Comparison of ENCODE assay signal across 12 cellular contexts in genomic region chr14:90508536-90509254, GRCh38.
A peak's percentile ranks its signal among the peaks of the same experiment; 100 is the strongest.
DNase-seq lines count a peak whose midpoint lies in the region; TF ChIP-seq lines count a peak whose summit lies in the region.
"Had no signal": no experiment of that assay in that cellular context is flagged by ENCODE, and none has a peak within 500 bp of the region (broad histone marks: within the 10 kb centered on the region; RNA-seq: fewer than 3 reads in every experiment).

No MANE protein-coding gene starts in this region.

- no peaks in the 10 kb centered on the region for H3K9me3 Mint-ChIP-seq in endodermal cell

- no peak overlapping the region for H4K91ac ChIP-seq in neuronal stem cell (ENCODE audit: low read depth, low read length, poor library complexity)

- no CpG with 5 or more reads among the region's 21 CpGs for WGBS in neuronal stem cell (ENCODE audit: extremely low coverage in 2 of 2, insufficient read length in 2 of 2, insufficient replicate concordance in 1 of 2), 2 donors
- WGBS in endodermal cell (ENCODE audit: insufficient coverage in 1 of 2, insufficient read length in 1 of 2), 2 experiments = 92 to 95% methylated on average over 20 to 21 of the region's 21 CpGs

- no peaks in the 10 kb centered on the region for H3K36me3 Mint-ChIP-seq in endodermal cell (ENCODE audit: low read depth)

- no peak overlapping the region for H3K4me2 ChIP-seq in neuronal stem cell (ENCODE audit: insufficient read depth, low read length, poor library complexity, severe bottlenecking)

- DNase-seq in DMS53 (lab: John Stamatoyannopoulos, UW) (peak; percentile 72), LNCaP clone FGC (ENCODE audit: low read depth) (peak; percentile 64), dermis microvascular lymphatic vessel endothelial cell (ENCODE audit: low read depth in 2 of 2) (peak; percentile 21 to 53), neuronal stem cell (ENCODE audit: low spot score) (no peak), T-helper 9 cell (no peak), HK-2 (ENCODE audit: unreplicated experiment) (no peak), endodermal cell (no peak)
- DNase-seq in stimulated activated CD4-positive, alpha-beta T cell treated with anti-CD3 and anti-CD28 coated beads, Interleukin-1b, Interleukin-23, amount 100 ng/mL, for 48 hours = no peak
- DNase-seq: activated CD4-positive, alpha-beta T cell treated with anti-CD3 and anti-CD28 coated beads, Interleukin-2, amount 50 U/mL, for 4 hours; aorta; NCI-H1930; SHP77 treated with DMSO at 0.1 percent for 48 hours had no signal

- H3K27me3 ChIP-seq in neuronal stem cell (ENCODE audit: control insufficient read depth in 3 of 3, insufficient read depth in 3 of 3, low read depth in 1 of 3, low read length in 3 of 3) (no peaks in the 10 kb centered on the region), endodermal cell (ENCODE audit: control insufficient read depth, insufficient read depth, low read length, poor library complexity, severe bottlenecking) (no peaks in the 10 kb centered on the region)

- no peak overlapping the region for H2AK5ac ChIP-seq in neuronal stem cell (ENCODE audit: low read depth, low read length)

- peak overlapping the region; percentile 21 for H3K18ac ChIP-seq in neuronal stem cell (ENCODE audit: low read length)

- no peak overlapping the region for H2BK12ac ChIP-seq in neuronal stem cell (ENCODE audit: low read length)

- no peaks in the 10 kb centered on the region for H3K79me1 ChIP-seq in neuronal stem cell (ENCODE audit: low read depth, low read length)

- no peak overlapping the region for H3K4ac ChIP-seq in neuronal stem cell (ENCODE audit: low read length)

- no peak overlapping the region for H3K14ac ChIP-seq in neuronal stem cell (ENCODE audit: low read length)

- H3K9me3 ChIP-seq in neuronal stem cell (replicated peaks in 1 of 2; ENCODE audit: control insufficient read depth in 2 of 2, insufficient read depth in 1 of 2, low read depth in 1 of 2, low read length in 2 of 2) (no peaks in the 10 kb centered on the region), endodermal cell (ENCODE audit: control insufficient read depth, low read length) (no peaks in the 10 kb centered on the region)

- H3K27ac ChIP-seq in neuronal stem cell (replicated peaks; ENCODE audit: low read length) (no peak overlapping the region), endodermal cell (ENCODE audit: low read depth, low read length) (no peak overlapping the region)

- peak overlapping the region; percentile 62 for H2BK120ac ChIP-seq in neuronal stem cell (ENCODE audit: low read depth, low read length)

- H3K27me3 Mint-ChIP-seq in endodermal cell (ENCODE audit: insufficient read depth) = peaks cover 5% of the 10 kb centered on the region

- H3K36me3 ChIP-seq in neuronal stem cell (replicated peaks in 1 of 2; ENCODE audit: control insufficient read depth in 2 of 2, insufficient read depth in 2 of 2, low read length in 2 of 2) = no peaks in the 10 kb centered on the region
- no peaks in the 10 kb centered on the region for H3K36me3 ChIP-seq in endodermal cell (ENCODE audit: control insufficient read depth, insufficient read depth, low read length)

- no peak overlapping the region for H2AFZ ChIP-seq in neuronal stem cell (ENCODE audit: low read length)

- no peak overlapping the region for H3K23ac ChIP-seq in neuronal stem cell (ENCODE audit: low read depth, low read length, poor library complexity)

- H3K4me3 ChIP-seq in LNCaP clone FGC (ENCODE audit: low read depth, low read length) (no peak overlapping the region), neuronal stem cell (ENCODE audit: low read length in 2 of 2) (no peak overlapping the region), endodermal cell (ENCODE audit: low read length) (no peak overlapping the region)

- H3K4me3 Mint-ChIP-seq in endodermal cell = no peak overlapping the region

- no peak overlapping the region for H2BK5ac ChIP-seq in neuronal stem cell (ENCODE audit: low read length)

- H2BK15ac ChIP-seq in neuronal stem cell (ENCODE audit: low read length) = peak overlapping the region; percentile 65

- H3K9ac ChIP-seq in neuronal stem cell (ENCODE audit: low read depth, low read length, poor library complexity) (no peak overlapping the region), endodermal cell (ENCODE audit: extremely low read depth, low read length, poor library complexity, severe bottlenecking) (no peak overlapping the region)

- peaks cover 14% of the 10 kb centered on the region for H3K4me1 Mint-ChIP-seq in endodermal cell

- peaks cover 20 to 23% of the 10 kb centered on the region in 2 donors for H3K4me1 ChIP-seq in neuronal stem cell (ENCODE audit: control insufficient read depth in 2 of 2, insufficient read depth in 1 of 2, low read depth in 1 of 2, low read length in 2 of 2)
- H3K4me1 ChIP-seq in endodermal cell (ENCODE audit: control insufficient read depth, insufficient read depth, low read length) = no peaks in the 10 kb centered on the region

- no peak overlapping the region for H4K8ac ChIP-seq in neuronal stem cell (ENCODE audit: low read depth, low read length)

- no peak overlapping the region for H3K27ac Mint-ChIP-seq in endodermal cell

- TF ChIP-seq CTCF in LNCaP clone FGC (IDR thresholded peaks at IDR 0.05; ENCODE audit: control insufficient read depth, extremely low read depth, insufficient read depth) (no peak), endodermal cell (conservative IDR thresholded peaks at IDR 0.05) (no peak)

Comparison
In these comparisons a context has a peak if more than half of its experiments do, and no peak if none do; other contexts are left out.
1. DNase-seq: peak in DMS53 (single experiment), LNCaP clone FGC (single experiment) and dermis microvascular lymphatic vessel endothelial cell (2 of 2); none in neuronal stem cell (single experiment), T-helper 9 cell (single experiment), stimulated activated CD4-positive, alpha-beta T cell treated with anti-CD3 and anti-CD28 coated beads, Interleukin-1b, Interleukin-23, amount 100 ng/mL, for 48 hours (single experiment), HK-2 (single experiment) and endodermal cell (single experiment).